In the genomic region with DNA sequence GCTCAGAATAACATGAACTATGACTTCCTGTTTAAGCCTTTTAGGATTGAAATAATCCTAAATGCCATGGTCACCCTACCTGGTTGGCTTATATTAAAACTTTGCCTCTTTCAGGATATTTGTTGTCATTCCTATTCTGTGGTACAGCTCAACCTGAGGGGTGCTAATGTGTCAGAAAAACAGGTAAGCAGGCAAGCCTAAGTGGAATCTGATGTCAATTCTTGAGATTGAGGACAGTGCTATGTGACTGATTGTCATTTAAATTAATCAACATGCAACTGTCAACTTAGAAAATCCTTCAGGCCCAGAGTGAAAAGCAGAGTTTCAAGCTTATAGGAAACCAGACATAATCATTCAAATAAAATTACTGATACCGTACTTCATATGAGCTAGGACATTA, we compare ENCODE assay signal across 30 cellular contexts. TPM values are rescaled to one million over a fixed set of nuclear protein-coding genes. Genes with fewer than 3 reads are reported as not detected.
"Had no signal": no experiment of that assay in that cellular context is flagged by ENCODE, and none has a peak within 500 bp of the region (broad histone marks: within the 10 kb centered on the region; RNA-seq: fewer than 3 reads in every experiment).

No MANE protein-coding gene starts in this region.

- H3K27me3 ChIP-seq: right atrium auricular region, thyroid gland, vagina had no signal

- DNase-seq: effector memory CD8-positive, alpha-beta T cell; erythroblast; esophagus squamous epithelium; foreskin melanocyte; glutamatergic neuron; heart right ventricle; hypothalamus; left cardiac atrium; left lung; mesenchymal stem cell; midbrain; naive thymus-derived CD4-positive, alpha-beta T cell; nucleus accumbens; stimulated activated CD4-positive, alpha-beta T cell treated with anti-CD3 and anti-CD28 coated beads, Interleukin-12 subunit alpha, Interleukin-12 subunit beta, amount 100 ng/mL, for 4 hours; stimulated activated CD4-positive, alpha-beta T cell treated with anti-CD3 and anti-CD28 coated beads, Interleukin-1b, Interleukin-23, amount 100 ng/mL, for 48 hours; stimulated activated CD4-positive, alpha-beta T cell treated with anti-CD3 and anti-CD28 coated beads, Interleukin-4, amount 100 ng/mL, for 1 hour; stimulated activated CD8-positive, alpha-beta memory T cell treated with anti-CD3 and anti-CD28 coated beads, Interleukin-4, amount 100 ng/mL, for 48 hours; stimulated activated naive CD4-positive, alpha-beta T cell treated with Interleukin-2 at 50 U/mL for 16 hours; stomach; thyroid gland; trophoblast cell had no signal

- H3K4me1 ChIP-seq: prostate gland had no signal

- H3K4me3 ChIP-seq: coronary artery, esophagus squamous epithelium, heart right ventricle, left lung, prostate gland, right atrium auricular region, smooth muscle cell, stomach, thyroid gland, vagina had no signal

- H3K9me3 ChIP-seq: esophagus squamous epithelium, heart right ventricle, left lung, prostate gland, right atrium auricular region, stomach, thyroid gland, vagina had no signal

- H3K27ac ChIP-seq: coronary artery, esophagus squamous epithelium, heart right ventricle, left lung, prostate gland, right atrium auricular region, stomach, thyroid gland, vagina had no signal

- H3K4me2 ChIP-seq: smooth muscle cell had no signal

- H3K36me3 ChIP-seq: esophagus squamous epithelium, heart right ventricle, left lung, prostate gland, right atrium auricular region, stomach, thyroid gland, vagina had no signal

RNA-seq across cellular contexts. Expression of gene RORB, which starts 2.6 kb away (rescaled TPM):
- total RNA-seq: dermis microvascular lymphatic vessel endothelial cell, kidney epithelial cell, lung microvascular endothelial cell, osteocyte had no signal
- polyA plus RNA-seq: naive thymus-derived CD4-positive, alpha-beta T cell had no signal
